Comparison of ENCODE assay signal across 3 cellular contexts in the genomic region with DNA sequence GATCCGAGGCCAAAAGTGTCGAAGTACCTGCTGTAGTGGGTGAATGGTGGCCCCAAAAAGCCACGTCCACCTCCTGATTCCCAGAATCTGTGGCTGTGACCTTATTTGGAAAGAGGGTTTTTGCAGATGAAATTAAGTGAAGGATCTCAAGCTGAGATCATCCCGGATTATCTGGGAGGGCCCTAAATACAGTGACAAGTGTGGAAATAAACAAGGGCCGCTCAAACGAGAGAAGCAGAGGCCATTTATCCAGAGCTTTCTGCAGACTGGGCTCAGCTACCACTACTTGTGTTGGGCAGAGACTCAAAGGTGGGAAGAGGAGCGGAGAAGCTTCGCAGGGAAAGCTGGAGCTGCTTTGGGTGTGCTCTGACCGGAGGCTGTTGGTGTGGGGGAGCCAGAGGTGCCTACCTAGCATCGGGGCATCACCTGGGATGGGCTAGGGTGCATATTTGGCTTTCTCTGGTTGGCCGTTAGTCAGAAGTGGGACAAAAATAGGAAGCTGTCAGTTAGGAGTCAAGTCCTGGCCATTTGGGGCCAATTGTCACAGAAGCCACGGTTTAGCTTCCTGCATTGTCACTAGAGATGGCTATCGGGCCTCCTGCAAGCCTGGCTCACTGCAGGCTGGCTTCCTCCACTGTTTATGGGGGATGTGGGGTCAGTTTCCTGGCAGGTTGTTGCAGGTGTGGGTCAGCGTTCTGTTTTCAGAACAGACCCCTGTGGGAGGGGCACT.
TF ChIP-seq lines count a peak whose summit lies in the region.

No MANE protein-coding gene starts in this region.

TF ChIP-seq in SK-N-SH, 30 proteins besides CTCF, POLR2A, EP300 and RAD21:
- TF ChIP-seq GATA2 (CRISPR knock-in tag; IDR thresholded peaks at IDR 0.05) (0 out of 2 replicates have a peak, but pooled peaks have one; percentile 4), NFIC (IDR thresholded peaks at IDR 0.05; ENCODE audit: borderline replicate concordance) (no peak)

TF ChIP-seq in SK-N-SH treated with all-trans-retinoic acid at 6 μM for 48 hours, 23 proteins besides CTCF, POLR2A, EP300 and RAD21:
- TF ChIP-seq SNAI2 (CRISPR knock-in tag; IDR thresholded peaks at IDR 0.05) (no peak), ZFP30 (CRISPR knock-in tag; IDR thresholded peaks at IDR 0.05) (no peak), TSHZ2 (CRISPR knock-in tag; IDR thresholded peaks at IDR 0.05) (no peak), ESRRG (CRISPR knock-in tag; IDR thresholded peaks at IDR 0.05) (no peak), ZNF8 (CRISPR knock-in tag; IDR thresholded peaks at IDR 0.05) (no peak), GLIS3 (CRISPR knock-in tag; IDR thresholded peaks at IDR 0.05) (no peak), TOX (CRISPR knock-in tag; IDR thresholded peaks at IDR 0.05; ENCODE audit: borderline replicate concordance) (no peak), ZFP3 (CRISPR knock-in tag; IDR thresholded peaks at IDR 0.05) (no peak), BACH2 (CRISPR knock-in tag; IDR thresholded peaks at IDR 0.05; ENCODE audit: borderline replicate concordance) (no peak), CSDC2 (CRISPR knock-in tag; IDR thresholded peaks at IDR 0.05) (no peak)
- TF ChIP-seq, protein P1, sequence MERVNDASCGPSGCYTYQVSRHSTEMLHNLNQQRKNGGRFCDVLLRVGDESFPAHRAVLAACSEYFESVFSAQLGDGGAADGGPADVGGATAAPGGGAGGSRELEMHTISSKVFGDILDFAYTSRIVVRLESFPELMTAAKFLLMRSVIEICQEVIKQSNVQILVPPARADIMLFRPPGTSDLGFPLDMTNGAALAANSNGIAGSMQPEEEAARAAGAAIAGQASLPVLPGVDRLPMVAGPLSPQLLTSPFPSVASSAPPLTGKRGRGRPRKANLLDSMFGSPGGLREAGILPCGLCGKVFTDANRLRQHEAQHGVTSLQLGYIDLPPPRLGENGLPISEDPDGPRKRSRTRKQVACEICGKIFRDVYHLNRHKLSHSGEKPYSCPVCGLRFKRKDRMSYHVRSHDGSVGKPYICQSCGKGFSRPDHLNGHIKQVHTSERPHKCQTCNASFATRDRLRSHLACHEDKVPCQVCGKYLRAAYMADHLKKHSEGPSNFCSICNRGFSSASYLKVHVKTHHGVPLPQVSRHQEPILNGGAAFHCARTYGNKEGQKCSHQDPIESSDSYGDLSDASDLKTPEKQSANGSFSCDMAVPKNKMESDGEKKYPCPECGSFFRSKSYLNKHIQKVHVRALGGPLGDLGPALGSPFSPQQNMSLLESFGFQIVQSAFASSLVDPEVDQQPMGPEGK (CRISPR knock-in tag; IDR thresholded peaks at IDR 0.05; ENCODE audit: borderline replicate concordance), result no peak

TF ChIP-seq in K562, 482 proteins besides CTCF, POLR2A, EP300 and RAD21 (continues in another document):
- peak; percentile 59; the same call in 1 of the 2 replicates for TF ChIP-seq NFE2 (IDR thresholded peaks at IDR 0.05; ENCODE audit: low read depth)
- no peak for TF ChIP-seq BHLHE40 (IDR thresholded peaks at IDR 0.05; ENCODE audit: low read length)
- no peak for TF ChIP-seq ZNF124 (CRISPR knock-in tag; IDR thresholded peaks at IDR 0.05)
- no peak for TF ChIP-seq GTF2A2 (tag; IDR thresholded peaks at IDR 0.05)
- TF ChIP-seq PHF8 (IDR thresholded peaks at IDR 0.05; ENCODE audit: borderline replicate concordance, low read length), result peak; percentile 28; the same call in 1 of the 2 replicates
- TF ChIP-seq ILK (tag; IDR thresholded peaks at IDR 0.05; ENCODE audit: borderline replicate concordance, low read depth), result no peak
- peak; percentile 31; the same call in 1 of the 2 replicates for TF ChIP-seq CREM (IDR thresholded peaks at IDR 0.05; ENCODE audit: low read depth)
- TF ChIP-seq, protein P2, sequence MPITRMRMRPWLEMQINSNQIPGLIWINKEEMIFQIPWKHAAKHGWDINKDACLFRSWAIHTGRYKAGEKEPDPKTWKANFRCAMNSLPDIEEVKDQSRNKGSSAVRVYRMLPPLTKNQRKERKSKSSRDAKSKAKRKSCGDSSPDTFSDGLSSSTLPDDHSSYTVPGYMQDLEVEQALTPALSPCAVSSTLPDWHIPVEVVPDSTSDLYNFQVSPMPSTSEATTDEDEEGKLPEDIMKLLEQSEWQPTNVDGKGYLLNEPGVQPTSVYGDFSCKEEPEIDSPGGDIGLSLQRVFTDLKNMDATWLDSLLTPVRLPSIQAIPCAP (CRISPR knock-in tag; IDR thresholded peaks at IDR 0.05; ENCODE audit: borderline replicate concordance), result no peak
- TF ChIP-seq CREB3 (tag; conservative IDR thresholded peaks at IDR 0.05; ENCODE audit: low read depth), result 0 out of 2 replicates have a peak, but pooled peaks have one; percentile 34
- peak; percentile 42; the same call in 1 of the 2 replicates for TF ChIP-seq RNF2 (IDR thresholded peaks at IDR 0.05)
- TF ChIP-seq BACH1 (tag; IDR thresholded peaks at IDR 0.05), result 0 out of 2 replicates have a peak, but pooled peaks have one; percentile 47
- peak; percentile 42; the same call in 1 of the 2 replicates for TF ChIP-seq LEF1 (IDR thresholded peaks at IDR 0.05)
- no peak for TF ChIP-seq CHD7 (IDR thresholded peaks at IDR 0.05; ENCODE audit: low read depth, low read length)
- TF ChIP-seq TCF7L2 (IDR thresholded peaks at IDR 0.05; ENCODE audit: low read depth, low read length), result no peak
- peak; percentile 54 for TF ChIP-seq MEIS2 (IDR thresholded peaks at IDR 0.05; ENCODE audit: partially characterized antibody)
- TF ChIP-seq ZNF316 (IDR thresholded peaks at IDR 0.05), result no peak
- TF ChIP-seq, protein P3, sequence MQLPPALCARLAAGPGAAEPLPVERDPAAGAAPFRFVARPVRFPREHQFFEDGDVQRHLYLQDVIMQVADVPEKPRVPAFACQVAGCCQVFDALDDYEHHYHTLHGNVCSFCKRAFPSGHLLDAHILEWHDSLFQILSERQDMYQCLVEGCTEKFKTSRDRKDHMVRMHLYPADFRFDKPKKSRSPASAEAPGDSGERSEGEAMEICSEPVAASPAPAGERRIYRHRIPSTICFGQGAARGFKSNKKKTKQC (CRISPR knock-in tag; IDR thresholded peaks at IDR 0.05), result no peak
- no peak for TF ChIP-seq NR2C1 (IDR thresholded peaks at IDR 0.05)
- peak; percentile 51; the same call in 1 of the 2 replicates for TF ChIP-seq NR2C1 (tag; IDR thresholded peaks at IDR 0.05)
- no peak for TF ChIP-seq THAP12 (CRISPR knock-in tag; IDR thresholded peaks at IDR 0.05)
- no peak for TF ChIP-seq HOMEZ (CRISPR knock-in tag; IDR thresholded peaks at IDR 0.05)
- TF ChIP-seq, protein P4, sequence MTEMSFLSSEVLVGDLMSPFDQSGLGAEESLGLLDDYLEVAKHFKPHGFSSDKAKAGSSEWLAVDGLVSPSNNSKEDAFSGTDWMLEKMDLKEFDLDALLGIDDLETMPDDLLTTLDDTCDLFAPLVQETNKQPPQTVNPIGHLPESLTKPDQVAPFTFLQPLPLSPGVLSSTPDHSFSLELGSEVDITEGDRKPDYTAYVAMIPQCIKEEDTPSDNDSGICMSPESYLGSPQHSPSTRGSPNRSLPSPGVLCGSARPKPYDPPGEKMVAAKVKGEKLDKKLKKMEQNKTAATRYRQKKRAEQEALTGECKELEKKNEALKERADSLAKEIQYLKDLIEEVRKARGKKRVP (CRISPR knock-in tag; IDR thresholded peaks at IDR 0.05), result 0 out of 2 replicates have a peak, but pooled peaks have one; percentile 5
